10 cellular contexts compared by ENCODE assay signal in the genomic region with DNA sequence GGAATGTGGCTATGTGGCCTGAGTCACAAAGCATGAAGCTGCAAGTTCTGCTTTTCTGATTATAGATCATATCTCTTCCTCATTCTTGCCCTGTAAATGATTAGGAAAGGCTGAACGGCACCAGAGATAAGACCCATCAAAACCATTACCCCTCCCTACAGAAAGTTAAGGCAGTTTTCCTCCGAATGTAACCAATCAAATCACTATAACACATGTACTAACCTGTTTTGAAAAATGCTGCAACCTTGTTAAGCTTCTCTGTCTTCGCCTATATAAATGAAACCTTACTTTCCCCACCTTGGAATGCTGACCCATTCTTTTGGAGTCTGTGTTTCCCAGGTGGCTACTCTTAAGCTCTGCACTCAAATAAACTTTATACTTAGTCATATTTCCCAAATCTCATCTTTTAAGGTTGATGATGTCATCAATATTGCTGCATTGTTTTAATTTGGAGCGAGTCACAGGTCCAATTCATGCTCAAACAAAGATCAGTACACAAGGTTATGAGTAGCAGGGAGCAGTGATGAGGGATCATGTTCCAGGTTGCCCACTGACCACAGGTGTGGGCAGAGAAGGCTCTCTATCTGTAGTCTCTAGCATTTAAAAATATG.
DNase-seq lines count a peak whose midpoint lies in the region; ATAC-seq and TF ChIP-seq lines count a peak whose summit lies in the region.
"Had no signal": no experiment of that assay in that cellular context is flagged by ENCODE, and none has a peak within 500 bp of the region (broad histone marks: within the 10 kb centered on the region; RNA-seq: fewer than 3 reads in every experiment).

No MANE protein-coding gene starts in this region.

- peak; percentile 41 for ATAC-seq in HG02763 (IDR thresholded peaks at IDR 0.05; ENCODE audit: unreplicated experiment)
- ATAC-seq in PC-3: peak; percentile 87

- H2AFZ ChIP-seq in PC-3 (ENCODE audit: low read length): peak overlapping the region; percentile 11; the same call in 1 of the 2 replicates

- no peaks in the 10 kb centered on the region for H3K36me3 ChIP-seq in BLaER1 treated with 17β-estradiol and CSF1 and Interleukin-3, amounts not matched to agents 10 nM and 100 nM
- no peaks in the 10 kb centered on the region for H3K36me3 ChIP-seq in PC-3 (ENCODE audit: low read depth, low read length)

- H3K9ac ChIP-seq in BLaER1 treated with 17β-estradiol and CSF1 and Interleukin-3, amounts not matched to agents 10 nM and 100 nM: peak overlapping the region in 5 of 11 experiments; percentile 30 to 51 (median 38); a peak in 9 of 22 replicates
- H3K9ac ChIP-seq in PC-3 (ENCODE audit: low read length): no peak overlapping the region

- no TSS peak for BruUV-seq in PC-3 (replicated peaks; lab: Mats Ljungman, UMichigan)

- H4K20me1 ChIP-seq in BLaER1 treated with 17β-estradiol and CSF1 and Interleukin-3, amounts not matched to agents 10 nM and 100 nM: no peaks in the 10 kb centered on the region
- H4K20me1 ChIP-seq in PC-3 (ENCODE audit: low read length): no peaks in the 10 kb centered on the region

- POLR2A ChIA-PET in PC-3 (lab: Charles Lee; ENCODE audit: unreplicated experiment): no interaction called here

- H3K79me2 ChIP-seq in PC-3 (ENCODE audit: low read length): no peaks in the 10 kb centered on the region

- no peak overlapping the region for H3K4me3 ChIP-seq in BLaER1 treated with 17β-estradiol and CSF1 and Interleukin-3, amounts not matched to agents 10 nM and 100 nM
- H3K4me3 ChIP-seq in PC-3 (ENCODE audit: low read length): no peak overlapping the region

- H3F3A ChIP-seq in PC-3 (ENCODE audit: low read length, unreplicated experiment): no peaks in the 10 kb centered on the region

- H3K27me3 ChIP-seq in BLaER1 treated with 17β-estradiol and CSF1 and Interleukin-3, amounts not matched to agents 10 nM and 100 nM: no peaks in the 10 kb centered on the region
- H3K27me3 ChIP-seq in PC-3 (ENCODE audit: low read length): no peaks in the 10 kb centered on the region

- H3K9me3 ChIP-seq in BLaER1 treated with 17β-estradiol and CSF1 and Interleukin-3, amounts not matched to agents 10 nM and 100 nM (replicated peaks in 1 of 11): no peaks in the 10 kb centered on the region
- H3K9me3 ChIP-seq in PC-3 (ENCODE audit: low read length): no peaks in the 10 kb centered on the region

- H3K27ac ChIP-seq in BLaER1 treated with 17β-estradiol and CSF1 and Interleukin-3, amounts not matched to agents 10 nM and 100 nM: peak overlapping the region in 9 of 11 experiments; percentile 13 to 82 (median 63); a peak in 18 of 22 replicates
- peak overlapping the region; percentile 60 for H3K27ac ChIP-seq in PC-3 (ENCODE audit: low read length)

- DNase-seq in PC-3: peak; percentile 67
- peak; percentile 34 for DNase-seq in kidney glomerular epithelial cell (lab: John Stamatoyannopoulos, UW)
- DNase-seq in NCI-H2171 treated with DMSO at 0.1 percent for 48 hours (lab: John Stamatoyannopoulos, UW): no peak
- DNase-seq in NCI-H69 (lab: John Stamatoyannopoulos, UW): no peak
- DNase-seq in RKO (ENCODE audit: low spot score): no peak
- DNase-seq in NCI-H1092 treated with DMSO at 0.1 percent for 48 hours (lab: John Stamatoyannopoulos, UW): no peak
- DNase-seq: NCI-H345, retina had no signal

- H3K4me2 ChIP-seq in BLaER1 treated with 17β-estradiol and CSF1 and Interleukin-3, amounts not matched to agents 10 nM and 100 nM: peak overlapping the region; percentile 37 to 75 (median 56); a peak in 21 of 22 replicates
- H3K4me2 ChIP-seq in PC-3 (ENCODE audit: low read length): peak overlapping the region; percentile 26; the same call in 1 of the 2 replicates

- CTCF ChIA-PET in PC-3 (lab: Charles Lee): interaction anchor here (0.6 kb wide), 1 partner anchor 472 kb away, joined by 6 read pairs; no protein-coding TSS in a partner anchor

- peaks cover 13 to 41% (median 22%) of the 10 kb centered on the region in 10 experiments for H3K4me1 ChIP-seq in BLaER1 treated with 17β-estradiol and CSF1 and Interleukin-3, amounts not matched to agents 10 nM and 100 nM
- peaks cover 13% of the 10 kb centered on the region for H3K4me1 ChIP-seq in PC-3 (ENCODE audit: insufficient read depth, low read length)

- intact Hi-C loops in PC-3 (cut with micrococcal nuclease): no loop called here

- H3K9me2 ChIP-seq in PC-3 (replicated peaks; ENCODE audit: low read length): no peaks in the 10 kb centered on the region

- no peak for TF ChIP-seq CTCF in PC-3 (conservative IDR thresholded peaks at IDR 0.05; ENCODE audit: low read depth, low read length)

Comparison
In these comparisons a context has a peak if more than half of its experiments do, and no peak if none do; other contexts are left out.
1. DNase-seq: peak in PC-3 (single experiment) and kidney glomerular epithelial cell (single experiment); none in NCI-H2171 treated with DMSO at 0.1 percent for 48 hours (single experiment), NCI-H69 (single experiment), RKO (single experiment) and NCI-H1092 treated with DMSO at 0.1 percent for 48 hours (single experiment).